Comparison of ENCODE assay signal across 14 cellular contexts in the genomic region with DNA sequence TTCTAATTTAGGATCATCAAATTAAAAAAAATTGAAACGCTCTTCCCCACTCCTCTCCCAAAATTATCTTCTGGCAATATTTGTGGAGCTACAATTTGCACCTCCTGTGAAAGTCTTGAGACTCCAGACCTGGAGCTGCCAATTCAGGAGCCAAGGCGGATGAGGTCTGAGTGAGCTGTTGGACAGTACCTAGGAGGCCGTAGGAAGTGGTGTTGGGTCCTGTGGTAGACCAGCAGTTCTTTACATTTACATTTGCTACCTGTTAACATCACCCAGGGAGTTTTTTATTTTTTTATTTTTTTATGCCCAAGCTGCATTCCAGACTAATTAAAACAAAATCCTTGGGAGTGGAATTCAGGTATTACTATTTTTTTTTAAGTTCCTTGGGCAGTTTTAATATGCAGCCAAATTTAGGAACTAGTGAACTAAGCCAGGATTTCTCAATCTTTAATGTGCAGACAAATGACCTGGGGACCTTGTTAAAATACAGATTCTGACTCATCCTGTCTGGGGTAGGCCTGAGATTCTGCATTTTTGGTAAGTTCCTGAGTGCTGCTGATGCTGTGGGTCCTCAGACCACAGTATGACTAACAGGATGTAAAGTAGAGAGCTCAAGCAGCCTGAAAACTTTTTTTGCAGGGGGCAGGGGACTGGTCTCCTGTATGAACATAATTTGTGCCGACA.
DNase-seq lines count a peak whose midpoint lies in the region; FAIRE-seq and TF ChIP-seq lines count a peak whose summit lies in the region.
"Had no signal": no experiment of that assay in that cellular context is flagged by ENCODE, and none has a peak within 500 bp of the region (broad histone marks: within the 10 kb centered on the region; RNA-seq: fewer than 3 reads in every experiment).

No MANE protein-coding gene starts in this region.

- FAIRE-seq in urothelium cell line (lab: Jason Lieb, UNC): no peak

- H4K20me1 ChIP-seq in fibroblast of lung (ENCODE audit: control insufficient read depth, extremely low read depth, insufficient read depth, low read length): no peaks in the 10 kb centered on the region

- 0 out of 2 replicates have a peak, but pooled peaks cover 3% of the 10 kb centered on the region for H3K27me3 ChIP-seq in SJCRH30
- no peaks in the 10 kb centered on the region for H3K27me3 ChIP-seq in fibroblast of lung (ENCODE audit: control insufficient read depth, insufficient read depth, low read length)
- no peaks in the 10 kb centered on the region for H3K27me3 ChIP-seq in tibial artery

- peak; percentile 30 for DNase-seq in stimulated activated CD4-positive, alpha-beta T cell treated with anti-CD3 and anti-CD28 coated beads, Interleukin-15, amount 100 ng/mL, for 24 hours
- DNase-seq in stimulated activated CD4-positive, alpha-beta T cell treated with anti-CD3 and anti-CD28 coated beads, Interleukin-4, amount 100 ng/mL, for 24 hours: no peak
- peak; percentile 6 to 11 for DNase-seq in SJCRH30
- DNase-seq in fibroblast of lung (ENCODE audit: low read depth in 2 of 2): peak; percentile 94 to 99
- DNase-seq in urothelium cell line (ENCODE audit: low spot score): peak; percentile 69
- no peak for DNase-seq in tibial artery
- DNase-seq in NCI-H82 (lab: John Stamatoyannopoulos, UW): no peak
- DNase-seq in NCI-H526 treated with DMSO at 0.1 percent for 48 hours (lab: John Stamatoyannopoulos, UW): no peak
- DNase-seq: Calu3; cortex of kidney; NCI-H2081; stimulated activated CD4-positive, alpha-beta T cell treated with anti-CD3 and anti-CD28 coated beads, Interleukin-12 subunit alpha, Interleukin-12 subunit beta, amount 100 ng/mL, for 4 hours had no signal

- H3K4me3 ChIP-seq in SJCRH30 (no peak overlapping the region), fibroblast of lung (replicated peaks in 1 of 4; ENCODE audit: control extremely low read depth in 1 of 4, insufficient read depth in 1 of 4, low read depth in 3 of 4, low read length in 4 of 4) (peak overlapping the region in 1 of 4 experiments; percentile 18), tibial artery (no peak overlapping the region)
- H3K4me3 ChIP-seq: lung had no signal

- no peaks in the 10 kb centered on the region for H3K9me3 ChIP-seq in SJCRH30 (replicated peaks)
- no peaks in the 10 kb centered on the region for H3K9me3 ChIP-seq in fibroblast of lung (ENCODE audit: control insufficient read depth, insufficient read depth, low read depth, low read length)
- no peaks in the 10 kb centered on the region for H3K9me3 ChIP-seq in tibial artery

- no peak overlapping the region for H2AFZ ChIP-seq in fibroblast of lung (ENCODE audit: low read length)

- H3K79me2 ChIP-seq in fibroblast of lung (ENCODE audit: control insufficient read depth, insufficient read depth, low read length): no peaks in the 10 kb centered on the region

- no peak overlapping the region for H3K27ac ChIP-seq in SJCRH30
- no peak overlapping the region for H3K27ac ChIP-seq in fibroblast of lung (ENCODE audit: insufficient read depth, low read length)
- no peak overlapping the region for H3K27ac ChIP-seq in tibial artery
- H3K27ac ChIP-seq: VCaP had no signal

- H3K4me2 ChIP-seq in fibroblast of lung (ENCODE audit: extremely low read depth, insufficient read depth, low read length): peak overlapping the region; percentile 47

- TF ChIP-seq CTCF in fibroblast of lung (conservative IDR thresholded peaks at IDR 0.05 in 1 of 2, IDR thresholded peaks at IDR 0.05 in 1 of 2; ENCODE audit: low read depth in 1 of 2, low read length in 2 of 2) (no peak), tibial artery (IDR thresholded peaks at IDR 0.05) (no peak)

- no peak overlapping the region for H3K9ac ChIP-seq in fibroblast of lung (ENCODE audit: insufficient read depth, low read length)

- intact Hi-C loops in tibial artery (cut with DNase I; ENCODE audit: low total_unique reads): no loop called here

- H3K36me3 ChIP-seq in SJCRH30 (no peaks in the 10 kb centered on the region), fibroblast of lung (ENCODE audit: control insufficient read depth, insufficient read depth, low read length) (no peaks in the 10 kb centered on the region), tibial artery (no peaks in the 10 kb centered on the region)

- H3K4me1 ChIP-seq in SJCRH30: no peaks in the 10 kb centered on the region
- peaks cover 3% of the 10 kb centered on the region for H3K4me1 ChIP-seq in fibroblast of lung (ENCODE audit: control insufficient read depth, extremely low read depth, insufficient read depth, low read length)
- H3K4me1 ChIP-seq in tibial artery: no peaks in the 10 kb centered on the region

Comparison
In these comparisons a context has a peak if more than half of its experiments do, and no peak if none do; other contexts are left out.
1. DNase-seq: peak in stimulated activated CD4-positive, alpha-beta T cell treated with anti-CD3 and anti-CD28 coated beads, Interleukin-15, amount 100 ng/mL, for 24 hours (single experiment), SJCRH30 (2 of 2), fibroblast of lung (2 of 2) and urothelium cell line (single experiment); none in stimulated activated CD4-positive, alpha-beta T cell treated with anti-CD3 and anti-CD28 coated beads, Interleukin-4, amount 100 ng/mL, for 24 hours (single experiment), tibial artery (0 of 2), NCI-H82 (single experiment) and NCI-H526 treated with DMSO at 0.1 percent for 48 hours (single experiment).